In genomic region chr7:44043902-44044301, GRCh38 we compare ENCODE assay signal across 8 cellular contexts. TPM values are rescaled to one million over a fixed set of nuclear protein-coding genes. Genes with fewer than 3 reads are reported as not detected.
DNase-seq lines count a peak whose midpoint lies in the region; ATAC-seq and TF ChIP-seq lines count a peak whose summit lies in the region.

No MANE protein-coding gene starts in this region.

- peak overlapping the region; percentile 78 for H3K4me3 ChIP-seq in CD8-positive, alpha-beta T cell (ENCODE audit: low read depth, low read length)
- H3K4me3 ChIP-seq in OCI-LY1 (ENCODE audit: low read depth, low read length, poor library complexity, severe bottlenecking) (peak overlapping the region; percentile 89), endocrine pancreas (ENCODE audit: control insufficient read depth, insufficient read depth, low read length) (peak overlapping the region; percentile 77), neuronal stem cell (ENCODE audit: low read length in 2 of 2) (peak overlapping the region; percentile 92 to 97)

- H2BK12ac ChIP-seq in neuronal stem cell (ENCODE audit: low read length) = no peak overlapping the region

- H4K8ac ChIP-seq in neuronal stem cell (ENCODE audit: low read depth, low read length) = no peak overlapping the region

- H2AFZ ChIP-seq in OCI-LY1 (ENCODE audit: low read length) = no peak overlapping the region
- peak overlapping the region; percentile 90 for H2AFZ ChIP-seq in neuronal stem cell (ENCODE audit: low read length)

- H3K27ac Mint-ChIP-seq in CD8-positive, alpha-beta T cell = peak overlapping the region; percentile 97

- no CpG with 5 or more reads among the region's 8 CpGs for WGBS in neuronal stem cell (ENCODE audit: extremely low coverage in 2 of 2, insufficient read length in 2 of 2, insufficient replicate concordance in 1 of 2), 2 donors

- no peak overlapping the region for H2BK15ac ChIP-seq in neuronal stem cell (ENCODE audit: low read length)

- H3K9me3 Mint-ChIP-seq in CD8-positive, alpha-beta T cell = no peaks in the 10 kb centered on the region

- H3K9ac ChIP-seq in OCI-LY1 (ENCODE audit: low read length) (peak overlapping the region; percentile 93), endocrine pancreas (ENCODE audit: control insufficient read depth, insufficient read depth, low read length) (peak overlapping the region; percentile 92), neuronal stem cell (ENCODE audit: low read depth, low read length, poor library complexity) (peak overlapping the region; percentile 60)

- peaks cover 10% of the 10 kb centered on the region for H3K79me1 ChIP-seq in neuronal stem cell (ENCODE audit: low read depth, low read length)

- intact Hi-C loops in CD8-positive, alpha-beta T cell (cut with DNase I, micrococcal nuclease) = loop anchor here (1.0 to 10.0 kb wide), 6 partner anchors 25 to 1109 kb away; partner anchors contain the start of genes POLM (in 2 of the 2), MRPL32 (in 1 of the 2), POLD2 (in 1 of the 2) and PSMA2 (in 1 of the 2)

- no peaks in the 10 kb centered on the region for H3K36me3 ChIP-seq in CD8-positive, alpha-beta T cell (ENCODE audit: insufficient read depth, low read length)
- H3K36me3 ChIP-seq in OCI-LY1 (ENCODE audit: insufficient read depth, low read length) (peaks cover 14% of the 10 kb centered on the region; the same call in 1 of the 2 replicates), endocrine pancreas (ENCODE audit: control insufficient read depth, insufficient read depth, low read length) (no peaks in the 10 kb centered on the region), neuronal stem cell (replicated peaks in 1 of 2; ENCODE audit: control insufficient read depth in 2 of 2, insufficient read depth in 2 of 2, low read length in 2 of 2) (peaks cover 4 to 24% of the 10 kb centered on the region in 2 donors)

- no peak overlapping the region for H3K18ac ChIP-seq in neuronal stem cell (ENCODE audit: low read length)

- peaks cover 48% of the 10 kb centered on the region for H3K4me1 Mint-ChIP-seq in CD8-positive, alpha-beta T cell (ENCODE audit: low read depth)

- H3K79me2 ChIP-seq in OCI-LY1 (ENCODE audit: insufficient read depth, low read length) = peaks cover 38% of the 10 kb centered on the region

- H4K91ac ChIP-seq in neuronal stem cell (ENCODE audit: low read depth, low read length, poor library complexity) = no peak overlapping the region

- H2AK5ac ChIP-seq in neuronal stem cell (ENCODE audit: low read depth, low read length) = no peak overlapping the region

- POLR2A ChIA-PET in CD8-positive, alpha-beta T cell (lab: Charles Lee) = interaction anchor here (0.9 to 2.0 kb wide), 6 partner anchors 9 to 80 kb away, joined by 3 to 15 read pairs (median 8); partner anchors contain the start of genes PGAM2 and POLD2

- H3K36me3 Mint-ChIP-seq in CD8-positive, alpha-beta T cell = peaks cover 34% of the 10 kb centered on the region

- no peak for DNase-seq in CD8-positive, alpha-beta T cell
- DNase-seq in neuronal stem cell (ENCODE audit: low spot score) (no peak), SIG-M5 (lab: John Stamatoyannopoulos, UW) (no peak)

- no peaks in the 10 kb centered on the region for H3K9me3 ChIP-seq in CD8-positive, alpha-beta T cell (ENCODE audit: low read length)
- H3K9me3 ChIP-seq in OCI-LY1 (ENCODE audit: low read length) (no peaks in the 10 kb centered on the region), endocrine pancreas (ENCODE audit: control insufficient read depth, low read length) (no peaks in the 10 kb centered on the region), neuronal stem cell (replicated peaks in 1 of 2; ENCODE audit: control insufficient read depth in 2 of 2, insufficient read depth in 1 of 2, low read depth in 1 of 2, low read length in 2 of 2) (no peaks in the 10 kb centered on the region)

- no peak for TF ChIP-seq CTCF in CD8-positive, alpha-beta T cell (IDR thresholded peaks at IDR 0.05)
- TF ChIP-seq CTCF in OCI-LY1 (IDR thresholded peaks at IDR 0.05; ENCODE audit: low read length) = no peak

- no peaks in the 10 kb centered on the region for H3K27me3 Mint-ChIP-seq in CD8-positive, alpha-beta T cell (ENCODE audit: low read depth)

- H3K9me2 ChIP-seq in OCI-LY1 (ENCODE audit: low read depth, low read length) = no peaks in the 10 kb centered on the region

- H3K4me1 ChIP-seq in CD8-positive, alpha-beta T cell (ENCODE audit: insufficient read depth, low read length) = peaks cover 45% of the 10 kb centered on the region
- peaks cover 42% of the 10 kb centered on the region for H3K4me1 ChIP-seq in OCI-LY1 (ENCODE audit: insufficient read depth, low read length, severe bottlenecking)
- no peaks in the 10 kb centered on the region for H3K4me1 ChIP-seq in endocrine pancreas (ENCODE audit: control insufficient read depth, insufficient read depth, low read length)
- peaks cover 0 to 10% of the 10 kb centered on the region in 2 donors for H3K4me1 ChIP-seq in neuronal stem cell (ENCODE audit: control insufficient read depth in 2 of 2, insufficient read depth in 1 of 2, low read depth in 1 of 2, low read length in 2 of 2)

- no peak overlapping the region for H2BK120ac ChIP-seq in neuronal stem cell (ENCODE audit: low read depth, low read length)

- no peak overlapping the region for H3K23ac ChIP-seq in neuronal stem cell (ENCODE audit: low read depth, low read length, poor library complexity)

- H3F3A ChIP-seq in OCI-LY1 (ENCODE audit: insufficient read depth, low read length) = peaks cover 6% of the 10 kb centered on the region

- peak overlapping the region; percentile 73 for H3K27ac ChIP-seq in CD8-positive, alpha-beta T cell (ENCODE audit: low read depth, low read length)
- peak overlapping the region; percentile 59 for H3K27ac ChIP-seq in OCI-LY1 (ENCODE audit: low read depth, low read length, poor library complexity, severe bottlenecking)
- H3K27ac ChIP-seq in neuronal stem cell (replicated peaks; ENCODE audit: low read length) = no peak overlapping the region

- peak overlapping the region; percentile 91 for H3K4me3 Mint-ChIP-seq in CD8-positive, alpha-beta T cell

- peak overlapping the region; percentile 92 for H3K4me2 ChIP-seq in OCI-LY1 (ENCODE audit: low read length)
- peak overlapping the region; percentile 81 for H3K4me2 ChIP-seq in neuronal stem cell (ENCODE audit: insufficient read depth, low read length, poor library complexity, severe bottlenecking)

- no peak for ATAC-seq in CD8-positive, alpha-beta T cell
- ATAC-seq in GM18873 (IDR thresholded peaks at IDR 0.05; ENCODE audit: low FRiP score, unreplicated experiment) (no peak), HG03175 (IDR thresholded peaks at IDR 0.05; ENCODE audit: unreplicated experiment) (no peak), HG02759 (IDR thresholded peaks at IDR 0.05; ENCODE audit: unreplicated experiment) (no peak)

- no peak overlapping the region for H3K14ac ChIP-seq in neuronal stem cell (ENCODE audit: low read length)

- no peak overlapping the region for H2BK5ac ChIP-seq in neuronal stem cell (ENCODE audit: low read length)

- CTCF ChIA-PET in CD8-positive, alpha-beta T cell (lab: Charles Lee) = interaction anchor here (0.7 kb wide), 1 partner anchor 519 kb away, joined by 3 read pairs; no protein-coding TSS in a partner anchor

- H3K27me3 ChIP-seq in CD8-positive, alpha-beta T cell (ENCODE audit: insufficient read depth, low read length) = no peaks in the 10 kb centered on the region
- no peaks in the 10 kb centered on the region for H3K27me3 ChIP-seq in OCI-LY1 (ENCODE audit: insufficient read depth, low read length)
- H3K27me3 ChIP-seq in endocrine pancreas (ENCODE audit: control insufficient read depth, insufficient read depth, low read length) = no peaks in the 10 kb centered on the region
- peaks cover 0 to 8% (median 0%) of the 10 kb centered on the region in 3 experiments for H3K27me3 ChIP-seq in neuronal stem cell (ENCODE audit: control insufficient read depth in 3 of 3, insufficient read depth in 3 of 3, low read depth in 1 of 3, low read length in 3 of 3)

- no peak overlapping the region for H3K4ac ChIP-seq in neuronal stem cell (ENCODE audit: low read length)

- no peaks in the 10 kb centered on the region for H4K20me1 ChIP-seq in OCI-LY1 (ENCODE audit: insufficient read depth, low read length)

RNA-seq across cellular contexts. Expression of gene DBNL, which starts 0.6 kb away (rescaled TPM):
- total RNA-seq in CD8-positive, alpha-beta T cell = 10 to 100 TPM; 82.1 to 84.8 TPM
- 14.7 TPM for polyA plus RNA-seq in neuronal stem cell (2013, experiment 1 of 2)
- polyA plus RNA-seq in neuronal stem cell (2013, experiment 2 of 2) = 14.7 TPM

RNA-seq across cellular contexts. Expression of gene PGAM2, which starts 21.5 kb away (rescaled TPM):
- 1 to 10 TPM; 1.1 to 1.5 TPM for total RNA-seq in CD8-positive, alpha-beta T cell
- 17.7 TPM for polyA plus RNA-seq in neuronal stem cell (2013, experiment 1 of 2)
- polyA plus RNA-seq in neuronal stem cell (2013, experiment 2 of 2) = 17.9 TPM

RNA-seq across cellular contexts. Expression of gene POLM, which starts 38.4 kb away (rescaled TPM):
- total RNA-seq in CD8-positive, alpha-beta T cell = 10 to 100 TPM; 35.7 to 42.0 TPM
- polyA plus RNA-seq in neuronal stem cell (2013, experiment 1 of 2) = 9.9 TPM
- polyA plus RNA-seq in neuronal stem cell (2013, experiment 2 of 2) = 8.9 TPM

RNA-seq across cellular contexts. Expression of gene SPDYE1, which starts 46.2 kb away (rescaled TPM):
- total RNA-seq in CD8-positive, alpha-beta T cell = not detected
- not detected for polyA plus RNA-seq in neuronal stem cell (2013, experiment 1 of 2)
- not detected for polyA plus RNA-seq in neuronal stem cell (2013, experiment 2 of 2)
